ENCODE assay signal across 29 cellular contexts in genomic region chr3:123012652-123013051, GRCh38. TPM values are rescaled to one million over a fixed set of nuclear protein-coding genes. Genes with fewer than 3 reads are reported as not detected.
"Had no signal": no experiment of that assay in that cellular context is flagged by ENCODE, and none has a peak within 500 bp of the region (broad histone marks: within the 10 kb centered on the region; RNA-seq: fewer than 3 reads in every experiment).

No MANE protein-coding gene starts in this region.

- H3K27ac ChIP-seq: coronary artery, dorsolateral prefrontal cortex, esophagus squamous epithelium, gastrocnemius medialis, heart right ventricle, left lung, lower lobe of right lung had no signal

- H3K4me3 ChIP-seq: coronary artery, dorsolateral prefrontal cortex, esophagus squamous epithelium, gastrocnemius medialis, heart right ventricle, left lung, lower lobe of right lung, mucosa of descending colon had no signal

- H3K36me3 ChIP-seq: esophagus squamous epithelium, gastrocnemius medialis, heart right ventricle, left lung, lower lobe of right lung had no signal

- FAIRE-seq: colon, endothelial cell of umbilical vein, islet of Langerhans, keratinocyte had no signal

- H3K9me3 Mint-ChIP-seq: mesothelial cell of epicardium had no signal

- H3K36me3 Mint-ChIP-seq: mesothelial cell of epicardium had no signal

- H3K27ac Mint-ChIP-seq: mesothelial cell of epicardium had no signal

- H3K4me3 Mint-ChIP-seq: mesothelial cell of epicardium had no signal

- DNase-seq: dermis blood vessel endothelial cell; dorsolateral prefrontal cortex; effector CD4-positive, alpha-beta T cell; effector memory CD4-positive, alpha-beta T cell; esophagus squamous epithelium; foreskin fibroblast; foreskin melanocyte; gastrocnemius medialis; glutamatergic neuron; head of caudate nucleus; heart right ventricle; hippocampal formation; left cardiac atrium; left lung; left ventricle myocardium superior; lower lobe of right lung; mesenchymal stem cell; mucosa of descending colon had no signal

- H3K4me1 ChIP-seq: esophagus squamous epithelium, gastrocnemius medialis, left lung, lower lobe of right lung had no signal

- H3K4me1 Mint-ChIP-seq: mesothelial cell of epicardium had no signal

- H3K27me3 ChIP-seq: dorsolateral prefrontal cortex, gastrocnemius medialis, heart right ventricle, left lung had no signal

- H3K9me3 ChIP-seq: esophagus squamous epithelium, gastrocnemius medialis, heart right ventricle, left lung, lower lobe of right lung, mucosa of descending colon had no signal

- ATAC-seq: esophagus mucosa, gastrocnemius medialis, heart right ventricle, left cardiac atrium, left lung, left ventricle myocardium superior, lower lobe of right lung, mucosa of descending colon had no signal

RNA-seq across cellular contexts. Expression of gene SEMA5B, which starts 14.9 kb away (rescaled TPM):
- total RNA-seq: dermis blood vessel endothelial cell, epithelial cell of proximal tubule, esophagus mucosa, glomerular endothelial cell, kidney epithelial cell, mesenteric fat pad had no signal
- polyA plus RNA-seq: endothelial cell of umbilical vein had no signal
